8 cellular contexts compared by ENCODE assay signal in the genomic region with DNA sequence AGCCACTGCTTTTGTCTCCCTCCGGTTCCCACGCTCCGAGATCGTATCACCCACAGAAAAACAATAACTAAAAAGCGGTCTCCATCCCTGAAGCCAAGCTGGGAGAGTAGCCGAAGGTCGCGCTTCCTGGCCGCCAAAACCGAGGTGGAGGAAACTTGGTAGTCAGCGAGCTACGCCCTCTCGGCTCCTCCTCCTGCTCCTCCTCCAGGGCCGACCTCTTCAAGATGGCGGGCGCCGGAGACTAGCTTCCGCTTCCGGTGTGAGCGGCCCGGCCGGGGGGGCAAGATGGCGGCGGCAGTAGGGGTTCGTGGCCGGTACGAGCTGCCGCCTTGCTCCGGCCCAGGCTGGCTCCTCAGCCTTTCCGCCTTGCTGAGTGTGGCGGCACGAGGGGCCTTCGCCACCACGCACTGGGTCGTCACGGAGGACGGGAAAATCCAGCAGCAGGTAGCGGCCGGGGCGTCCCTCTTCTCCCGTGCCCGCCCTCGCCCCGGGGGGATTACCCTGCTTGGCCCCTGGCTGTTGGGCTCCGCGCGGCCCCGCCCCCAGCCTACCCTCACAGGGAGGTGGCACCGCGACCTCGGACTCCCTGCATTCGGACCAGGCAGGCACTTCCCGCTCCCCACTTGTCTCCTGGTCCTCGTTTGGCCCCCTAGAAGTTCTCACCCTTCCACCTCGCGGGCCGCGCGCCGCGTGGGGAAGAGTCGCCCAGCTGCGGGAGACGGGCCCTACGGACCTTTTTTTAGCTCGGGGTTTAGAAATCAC. TPM values are rescaled to one million over a fixed set of nuclear protein-coding genes. Genes with fewer than 3 reads are reported as not detected.
DNase-seq lines count a peak whose midpoint lies in the region; ATAC-seq and TF ChIP-seq lines count a peak whose summit lies in the region.

A gene with protein sequence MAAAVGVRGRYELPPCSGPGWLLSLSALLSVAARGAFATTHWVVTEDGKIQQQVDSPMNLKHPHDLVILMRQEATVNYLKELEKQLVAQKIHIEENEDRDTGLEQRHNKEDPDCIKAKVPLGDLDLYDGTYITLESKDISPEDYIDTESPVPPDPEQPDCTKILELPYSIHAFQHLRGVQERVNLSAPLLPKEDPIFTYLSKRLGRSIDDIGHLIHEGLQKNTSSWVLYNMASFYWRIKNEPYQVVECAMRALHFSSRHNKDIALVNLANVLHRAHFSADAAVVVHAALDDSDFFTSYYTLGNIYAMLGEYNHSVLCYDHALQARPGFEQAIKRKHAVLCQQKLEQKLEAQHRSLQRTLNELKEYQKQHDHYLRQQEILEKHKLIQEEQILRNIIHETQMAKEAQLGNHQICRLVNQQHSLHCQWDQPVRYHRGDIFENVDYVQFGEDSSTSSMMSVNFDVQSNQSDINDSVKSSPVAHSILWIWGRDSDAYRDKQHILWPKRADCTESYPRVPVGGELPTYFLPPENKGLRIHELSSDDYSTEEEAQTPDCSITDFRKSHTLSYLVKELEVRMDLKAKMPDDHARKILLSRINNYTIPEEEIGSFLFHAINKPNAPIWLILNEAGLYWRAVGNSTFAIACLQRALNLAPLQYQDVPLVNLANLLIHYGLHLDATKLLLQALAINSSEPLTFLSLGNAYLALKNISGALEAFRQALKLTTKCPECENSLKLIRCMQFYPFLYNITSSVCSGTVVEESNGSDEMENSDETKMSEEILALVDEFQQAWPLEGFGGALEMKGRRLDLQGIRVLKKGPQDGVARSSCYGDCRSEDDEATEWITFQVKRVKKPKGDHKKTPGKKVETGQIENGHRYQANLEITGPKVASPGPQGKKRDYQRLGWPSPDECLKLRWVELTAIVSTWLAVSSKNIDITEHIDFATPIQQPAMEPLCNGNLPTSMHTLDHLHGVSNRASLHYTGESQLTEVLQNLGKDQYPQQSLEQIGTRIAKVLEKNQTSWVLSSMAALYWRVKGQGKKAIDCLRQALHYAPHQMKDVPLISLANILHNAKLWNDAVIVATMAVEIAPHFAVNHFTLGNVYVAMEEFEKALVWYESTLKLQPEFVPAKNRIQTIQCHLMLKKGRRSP (plus strand): TSS at position 251 of the 762 bp plus-strand sequence. CDS start 35 bp downstream, at position 286.

- POLR2A ChIA-PET in AG04449 (lab: Yijun Ruan, JAX) = interaction anchor here (0.8 to 1.3 kb wide), 4 partner anchors 8 to 65 kb away, joined by 3 to 6 read pairs (median 4); a partner anchor contains a TSS
- POLR2A ChIA-PET in WTC11 (lab: Charles Lee) = interaction anchor here (0.7 to 1.5 kb wide), 5 partner anchors 12 to 64 kb away, joined by 3 to 5 read pairs (median 3); a partner anchor contains a TSS

- H3K4me3 ChIP-seq in AG04449 (ENCODE audit: low read depth, low read length) (peak within 1 kb of the TSS; percentile 98), cardiac fibroblast (replicated peaks in 1 of 2; ENCODE audit: low read depth in 2 of 2, low read length in 2 of 2) (peak within 1 kb of the TSS; percentile 97 to 100)

- TF ChIP-seq CTCF in AG04449 (IDR thresholded peaks at IDR 0.05; ENCODE audit: insufficient read depth, low read length, missing control alignments) (no peak), WTC11 (IDR thresholded peaks at IDR 0.05) (no peak), cardiac fibroblast (IDR thresholded peaks at IDR 0.05; ENCODE audit: low read depth, low read length) (no peak)

- H3K4me1 Mint-ChIP-seq in WTC11 (peaks cover 28% of the 10 kb centered on the region), immature natural killer cell (peaks cover 42 to 61% of the 10 kb centered on the region in 2 donors)

- H3K4me3 Mint-ChIP-seq in WTC11 = peak within 1 kb of the TSS; percentile 95
- H3K4me3 Mint-ChIP-seq in immature natural killer cell = peak within 1 kb of the TSS; percentile 98 to 100 (median 99)

- CTCF ChIA-PET in AG04449 (lab: Yijun Ruan, JAX) = interaction anchor here (1.7 to 1.9 kb wide), 3 partner anchors 19 to 60 kb away, joined by 4 to 7 read pairs (median 6); a partner anchor contains a TSS
- CTCF ChIA-PET in WTC11 (lab: Charles Lee) = interaction anchor here (0.7 to 2.9 kb wide), 4 partner anchors 47 to 89 kb away, joined by 3 to 22 read pairs (median 4); a partner anchor contains a TSS

- H3K27me3 Mint-ChIP-seq in WTC11 (ENCODE audit: low read depth) (0 out of 2 replicates have a peak, but pooled peaks cover 4% of the 10 kb centered on the region), immature natural killer cell (ENCODE audit: low read depth in 3 of 3) (peaks cover 0 to 12% (median 4%) of the 10 kb centered on the region in 3 donors)

- H3K9me3 Mint-ChIP-seq in WTC11 (peaks cover 4% of the 10 kb centered on the region; the same call in 1 of the 2 replicates), immature natural killer cell (no peaks in the 10 kb centered on the region)

- ATAC-seq in GM18907 (IDR thresholded peaks at IDR 0.05; ENCODE audit: unreplicated experiment) (peak; percentile 96), HG03159 (IDR thresholded peaks at IDR 0.05; ENCODE audit: unreplicated experiment) (peak; percentile 94), WTC11 (peak; percentile 94)

- peaks cover 4% of the 10 kb centered on the region; the same call in 1 of the 2 replicates for H3K36me3 Mint-ChIP-seq in WTC11
- H3K36me3 Mint-ChIP-seq in immature natural killer cell = no peaks in the 10 kb centered on the region

- H3K27ac Mint-ChIP-seq in WTC11 (peak within 1 kb of the TSS; percentile 96), immature natural killer cell (peak within 1 kb of the TSS; percentile 97 to 99 (median 98))

- peak; percentile 55 for DNase-seq in AG04449 (ENCODE audit: low read depth, low spot score)
- DNase-seq in NCI-H2227 treated with DMSO at 0.1 percent for 48 hours (lab: John Stamatoyannopoulos, UW) = peak; percentile 82
- peak; percentile 95 for DNase-seq in WTC11 (ENCODE audit: low spot score)
- DNase-seq in cardiac fibroblast (ENCODE audit: low read depth in 2 of 2) = peak; percentile 92 to 93
- DNase-seq in immature natural killer cell = peak; percentile 90 to 92 (median 91)
- peak; percentile 80 for DNase-seq in smooth muscle cell of the brain vasculature (ENCODE audit: low read depth, low spot score)

TF ChIP-seq in WTC11, 78 proteins besides CTCF, POLR2A, EP300 and RAD21 (continues in another document):
- TF ChIP-seq, protein P1, sequence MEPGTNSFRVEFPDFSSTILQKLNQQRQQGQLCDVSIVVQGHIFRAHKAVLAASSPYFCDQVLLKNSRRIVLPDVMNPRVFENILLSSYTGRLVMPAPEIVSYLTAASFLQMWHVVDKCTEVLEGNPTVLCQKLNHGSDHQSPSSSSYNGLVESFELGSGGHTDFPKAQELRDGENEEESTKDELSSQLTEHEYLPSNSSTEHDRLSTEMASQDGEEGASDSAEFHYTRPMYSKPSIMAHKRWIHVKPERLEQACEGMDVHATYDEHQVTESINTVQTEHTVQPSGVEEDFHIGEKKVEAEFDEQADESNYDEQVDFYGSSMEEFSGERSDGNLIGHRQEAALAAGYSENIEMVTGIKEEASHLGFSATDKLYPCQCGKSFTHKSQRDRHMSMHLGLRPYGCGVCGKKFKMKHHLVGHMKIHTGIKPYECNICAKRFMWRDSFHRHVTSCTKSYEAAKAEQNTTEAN (CRISPR knock-in tag; IDR thresholded peaks at IDR 0.05) = 0 out of 2 replicates have a peak, but pooled peaks have one; percentile 68
- TF ChIP-seq, protein P2, sequence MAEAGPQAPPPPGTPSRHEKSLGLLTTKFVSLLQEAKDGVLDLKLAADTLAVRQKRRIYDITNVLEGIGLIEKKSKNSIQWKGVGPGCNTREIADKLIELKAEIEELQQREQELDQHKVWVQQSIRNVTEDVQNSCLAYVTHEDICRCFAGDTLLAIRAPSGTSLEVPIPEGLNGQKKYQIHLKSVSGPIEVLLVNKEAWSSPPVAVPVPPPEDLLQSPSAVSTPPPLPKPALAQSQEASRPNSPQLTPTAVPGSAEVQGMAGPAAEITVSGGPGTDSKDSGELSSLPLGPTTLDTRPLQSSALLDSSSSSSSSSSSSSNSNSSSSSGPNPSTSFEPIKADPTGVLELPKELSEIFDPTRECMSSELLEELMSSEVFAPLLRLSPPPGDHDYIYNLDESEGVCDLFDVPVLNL (CRISPR knock-in tag; IDR thresholded peaks at IDR 0.05; ENCODE audit: borderline replicate concordance, low read depth) = no peak
- TF ChIP-seq, protein P3, sequence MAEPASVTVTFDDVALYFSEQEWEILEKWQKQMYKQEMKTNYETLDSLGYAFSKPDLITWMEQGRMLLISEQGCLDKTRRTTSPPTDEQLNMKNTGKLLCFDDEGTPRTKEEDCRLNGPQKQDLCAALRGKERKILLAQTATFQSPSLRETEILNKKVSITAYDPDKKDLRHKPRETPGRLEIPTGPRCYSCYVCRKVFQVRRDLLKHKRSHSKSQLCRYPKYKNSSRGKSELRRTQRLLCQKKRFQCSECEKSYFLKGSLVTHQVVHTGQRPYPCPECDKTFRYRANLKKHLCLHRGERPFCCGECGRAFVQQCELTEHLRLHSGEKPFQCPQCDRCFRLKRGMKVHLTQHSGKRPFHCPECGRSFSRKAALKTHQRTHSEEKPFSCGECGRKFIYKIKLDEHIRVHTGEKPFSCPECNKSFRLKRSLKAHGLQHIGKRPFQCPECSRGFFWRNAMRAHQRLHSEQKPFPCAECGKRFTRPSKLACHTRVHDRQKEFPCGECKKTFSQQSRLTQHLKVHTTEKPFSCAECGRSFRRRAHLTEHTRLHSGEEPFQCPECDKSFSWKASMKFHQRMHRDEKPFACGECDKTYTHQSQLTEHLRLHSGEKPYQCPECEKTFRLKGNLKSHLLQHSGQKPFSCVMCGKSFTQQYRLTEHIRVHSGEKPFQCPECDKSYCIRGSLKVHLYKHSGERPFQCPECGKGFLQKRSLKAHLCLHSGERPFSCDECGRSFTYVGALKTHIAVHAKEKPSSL (CRISPR knock-in tag; conservative IDR thresholded peaks at IDR 0.05) = no peak
- TF ChIP-seq, protein P4, sequence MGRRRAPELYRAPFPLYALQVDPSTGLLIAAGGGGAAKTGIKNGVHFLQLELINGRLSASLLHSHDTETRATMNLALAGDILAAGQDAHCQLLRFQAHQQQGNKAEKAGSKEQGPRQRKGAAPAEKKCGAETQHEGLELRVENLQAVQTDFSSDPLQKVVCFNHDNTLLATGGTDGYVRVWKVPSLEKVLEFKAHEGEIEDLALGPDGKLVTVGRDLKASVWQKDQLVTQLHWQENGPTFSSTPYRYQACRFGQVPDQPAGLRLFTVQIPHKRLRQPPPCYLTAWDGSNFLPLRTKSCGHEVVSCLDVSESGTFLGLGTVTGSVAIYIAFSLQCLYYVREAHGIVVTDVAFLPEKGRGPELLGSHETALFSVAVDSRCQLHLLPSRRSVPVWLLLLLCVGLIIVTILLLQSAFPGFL (CRISPR knock-in tag; IDR thresholded peaks at IDR 0.05; ENCODE audit: borderline replicate concordance) = no peak
- TF ChIP-seq ZNF121 (CRISPR knock-in tag; IDR thresholded peaks at IDR 0.05) (no peak), FOXP1 (CRISPR knock-in tag; IDR thresholded peaks at IDR 0.05; ENCODE audit: borderline replicate concordance) (no peak; the same call in 1 of the 2 replicates), GABPB1 (CRISPR knock-in tag; IDR thresholded peaks at IDR 0.05) (peak; percentile 89)

RNA-seq across cellular contexts. Expression of the gene that starts here (rescaled TPM):
- total RNA-seq in WTC11 (2021) = 69.0 to 74.5 TPM (median 73.5 TPM) in 3 replicates
- 10 to 100 TPM; 31.3 to 49.1 (median 47.7) TPM for polyA plus RNA-seq in immature natural killer cell

Comparison
In these comparisons a context has a peak if more than half of its experiments do, and no peak if none do; other contexts are left out.
1. Peak in every context shown above with its lines: DNase-seq, ATAC-seq and H3K4me3 ChIP-seq.